29 cellular contexts compared by ENCODE assay signal in genomic region chr7:76427635-76428034, GRCh38. TPM values are rescaled to one million over a fixed set of nuclear protein-coding genes. Genes with fewer than 3 reads are reported as not detected.
"Had no signal": no experiment of that assay in that cellular context is flagged by ENCODE, and none has a peak within 500 bp of the region (broad histone marks: within the 10 kb centered on the region; RNA-seq: fewer than 3 reads in every experiment).

No MANE protein-coding gene starts in this region.

- ATAC-seq: activated naive CD8-positive, alpha-beta T cell treated with anti-CD3 and anti-CD28 coated beads, Interleukin-2, amount 50 U/mL, for 24 hours; esophagus mucosa; heart right ventricle; mucosa of descending colon had no signal

- H3K36me3 Mint-ChIP-seq: activated naive CD4-positive, alpha-beta T cell treated with anti-CD3 and anti-CD28 coated beads, Interleukin-2, amount 50 U/mL, for 24 hours had no signal

- DNase-seq: activated CD4-positive, alpha-beta memory T cell treated with anti-CD3 and anti-CD28 coated beads, Interleukin-2, amount 10 ng/mL, durations not matched to agents 7 days and 5 days; activated CD4-positive, alpha-beta T cell treated with anti-CD3 and anti-CD28 coated beads, Interleukin-2, amount 10 ng/mL, durations not matched to agents 24 days and 14 days; activated CD4-positive, CD25-positive, alpha-beta regulatory T cell treated with anti-CD3 and anti-CD28 coated beads, Interleukin-2, amount 50 U/mL, for 72 hours; activated CD8-positive, alpha-beta memory T cell treated with anti-CD3 and anti-CD28 coated beads, Interleukin-2, amount 50 U/mL, for 48 hours; activated naive CD8-positive, alpha-beta T cell treated with anti-CD3 and anti-CD28 coated beads, Interleukin-2, amount 50 U/mL, for 24 hours; activated T-cell treated with anti-CD3 and anti-CD28 coated beads, Interleukin-2, amount 50 U/mL, for 24 hours; amygdala; central memory CD4-positive, alpha-beta T cell; endodermal cell; foreskin melanocyte; heart right ventricle; left ventricle myocardium inferior; mucosa of descending colon; nucleus accumbens; spleen; SW 1271; T-helper 9 cell had no signal

- H3K9me3 Mint-ChIP-seq: activated CD4-positive, alpha-beta memory T cell treated with anti-CD3 and anti-CD28 coated beads, Interleukin-2, amount 10 ng/mL, durations not matched to agents 7 days and 5 days; activated CD4-positive, alpha-beta T cell treated with anti-CD3 and anti-CD28 coated beads, Interleukin-2, amount 10 ng/mL, durations not matched to agents 24 days and 14 days; activated naive CD4-positive, alpha-beta T cell treated with anti-CD3 and anti-CD28 coated beads, Interleukin-2, amount 50 U/mL, for 24 hours; activated naive CD8-positive, alpha-beta T cell treated with anti-CD3 and anti-CD28 coated beads, Interleukin-2, amount 50 U/mL, for 24 hours; activated T-cell treated with anti-CD3 and anti-CD28 coated beads, Interleukin-2, amount 50 U/mL, for 24 hours; activated T-helper 17 cell treated with anti-CD3 and anti-CD28 coated beads, Interleukin-2, amount 50 U/mL, for 72 hours; endodermal cell; stimulated activated naive CD8-positive, alpha-beta T cell treated with anti-CD3 and anti-CD28 coated beads, Interleukin-15, Interleukin-2, amounts not matched to agents 100 ng/mL and 50 ng/mL, for 24 hours; T-helper 1 cell treated with Interleukin-12 subunit alpha and Interleukin-12 subunit beta and Interleukin-4 antibody, amounts not matched to agents 30 μg/mL and 1 μg/mL, for 36 hours had no signal

- H3K27ac ChIP-seq: breast epithelium, heart right ventricle, left ventricle myocardium inferior, parathyroid adenoma, right atrium auricular region, spleen, upper lobe of left lung, vagina, VCaP had no signal

- H3K4me1 ChIP-seq: breast epithelium, left ventricle myocardium inferior, parathyroid adenoma, right atrium auricular region had no signal

- H3K27ac Mint-ChIP-seq: activated CD4-positive, alpha-beta memory T cell treated with anti-CD3 and anti-CD28 coated beads, Interleukin-2, amount 10 ng/mL, durations not matched to agents 7 days and 5 days; activated CD4-positive, alpha-beta T cell treated with anti-CD3 and anti-CD28 coated beads, Interleukin-2, amount 10 ng/mL, durations not matched to agents 24 days and 14 days; activated naive CD4-positive, alpha-beta T cell treated with anti-CD3 and anti-CD28 coated beads, Interleukin-2, amount 50 U/mL, for 24 hours; activated naive CD8-positive, alpha-beta T cell treated with anti-CD3 and anti-CD28 coated beads, Interleukin-2, amount 50 U/mL, for 24 hours; endodermal cell; stimulated activated naive CD8-positive, alpha-beta T cell treated with anti-CD3 and anti-CD28 coated beads, Interleukin-15, Interleukin-2, amounts not matched to agents 100 ng/mL and 50 ng/mL, for 24 hours; T-helper 1 cell treated with Interleukin-12 subunit alpha and Interleukin-12 subunit beta and Interleukin-4 antibody, amounts not matched to agents 30 μg/mL and 1 μg/mL, for 36 hours had no signal

- H3K4me1 Mint-ChIP-seq: activated naive CD4-positive, alpha-beta T cell treated with anti-CD3 and anti-CD28 coated beads, Interleukin-2, amount 50 U/mL, for 24 hours; activated T-helper 17 cell treated with anti-CD3 and anti-CD28 coated beads, Interleukin-2, amount 50 U/mL, for 72 hours had no signal

- H3K4me3 ChIP-seq: breast epithelium, heart right ventricle, left ventricle myocardium inferior, lung, mucosa of descending colon, right atrium auricular region, spleen, upper lobe of left lung, vagina had no signal

- H3K27me3 ChIP-seq: breast epithelium, right atrium auricular region, spleen, upper lobe of left lung, vagina had no signal

- H3K36me3 ChIP-seq: breast epithelium, heart right ventricle, left ventricle myocardium inferior, right atrium auricular region, spleen, upper lobe of left lung, vagina had no signal

- H3K27me3 Mint-ChIP-seq: activated CD4-positive, alpha-beta memory T cell treated with anti-CD3 and anti-CD28 coated beads, Interleukin-2, amount 10 ng/mL, durations not matched to agents 7 days and 5 days; activated naive CD4-positive, alpha-beta T cell treated with anti-CD3 and anti-CD28 coated beads, Interleukin-2, amount 50 U/mL, for 24 hours; activated naive CD8-positive, alpha-beta T cell treated with anti-CD3 and anti-CD28 coated beads, Interleukin-2, amount 50 U/mL, for 24 hours; activated T-cell treated with anti-CD3 and anti-CD28 coated beads, Interleukin-2, amount 50 U/mL, for 24 hours; activated T-helper 17 cell treated with anti-CD3 and anti-CD28 coated beads, Interleukin-2, amount 50 U/mL, for 72 hours; stimulated activated naive CD8-positive, alpha-beta T cell treated with anti-CD3 and anti-CD28 coated beads, Interleukin-15, Interleukin-2, amounts not matched to agents 100 ng/mL and 50 ng/mL, for 24 hours had no signal

- H3K4me3 Mint-ChIP-seq: activated CD4-positive, alpha-beta memory T cell treated with anti-CD3 and anti-CD28 coated beads, Interleukin-2, amount 10 ng/mL, durations not matched to agents 7 days and 5 days; activated CD4-positive, alpha-beta T cell treated with anti-CD3 and anti-CD28 coated beads, Interleukin-2, amount 10 ng/mL, durations not matched to agents 24 days and 14 days; activated naive CD4-positive, alpha-beta T cell treated with anti-CD3 and anti-CD28 coated beads, Interleukin-2, amount 50 U/mL, for 24 hours; activated naive CD8-positive, alpha-beta T cell treated with anti-CD3 and anti-CD28 coated beads, Interleukin-2, amount 50 U/mL, for 24 hours; activated T-cell treated with anti-CD3 and anti-CD28 coated beads, Interleukin-2, amount 50 U/mL, for 24 hours; activated T-helper 17 cell treated with anti-CD3 and anti-CD28 coated beads, Interleukin-2, amount 50 U/mL, for 72 hours; endodermal cell; stimulated activated naive CD8-positive, alpha-beta T cell treated with anti-CD3 and anti-CD28 coated beads, Interleukin-15, Interleukin-2, amounts not matched to agents 100 ng/mL and 50 ng/mL, for 24 hours; T-helper 1 cell treated with Interleukin-12 subunit alpha and Interleukin-12 subunit beta and Interleukin-4 antibody, amounts not matched to agents 30 μg/mL and 1 μg/mL, for 36 hours had no signal

- H3K9me3 ChIP-seq: breast epithelium, heart right ventricle, left ventricle myocardium inferior, mucosa of descending colon, right atrium auricular region, spleen, upper lobe of left lung, vagina had no signal

RNA-seq across cellular contexts. Expression of gene ZP3, which starts 2.9 kb away (rescaled TPM):
- total RNA-seq: left ventricle myocardium inferior had no signal

RNA-seq across cellular contexts. Expression of gene SSC4D, which starts 18.1 kb away (rescaled TPM):
- total RNA-seq: vagina had no signal
